ENCODE assay signal across 8 cellular contexts in genomic region chr6:42217523-42218367, GRCh38. TPM values are rescaled to one million over a fixed set of nuclear protein-coding genes. Genes with fewer than 3 reads are reported as not detected.
DNase-seq lines count a peak whose midpoint lies in the region; ATAC-seq, FAIRE-seq and TF ChIP-seq lines count a peak whose summit lies in the region.

MRPS10 (minus strand) TSS chr6:42217861; CDS start chr6:42217849, 12 bp downstream.

- peak; percentile 90 for ATAC-seq in HG02981 (IDR thresholded peaks at IDR 0.05; ENCODE audit: unreplicated experiment)

- TF ChIP-seq CTCF in astrocyte of the cerebellum (IDR thresholded peaks at IDR 0.05; ENCODE audit: low read depth, low read length, missing control alignments) = no peak
- TF ChIP-seq CTCF in hepatocyte (IDR thresholded peaks at IDR 0.05; ENCODE audit: poor library complexity) = no peak

- H3K9me2 ChIP-seq in hepatocyte (replicated peaks; ENCODE audit: insufficient read depth) = no peaks in the 10 kb centered on the region

- H3K27ac ChIP-seq in hepatocyte = peak within 1 kb of the TSS; percentile 83

- 13% methylated on average over 29 of the region's 29 CpGs for WGBS in hepatocyte (ENCODE audit: low lambda C conversion rate, missing lambda C conversion rate)

- peak within 1 kb of the TSS; percentile 79 for H3K4me2 ChIP-seq in hepatocyte

- peaks cover 32% of the 10 kb centered on the region for H3K79me2 ChIP-seq in hepatocyte

- no peaks in the 10 kb centered on the region for H3K9me3 ChIP-seq in hepatocyte (ENCODE audit: low read depth)

- H3K27me3 ChIP-seq in hepatocyte = no peaks in the 10 kb centered on the region

- peaks cover 4% of the 10 kb centered on the region for H3K4me1 ChIP-seq in hepatocyte (ENCODE audit: insufficient read depth)

- peak; percentile 94 for FAIRE-seq in GM18507 (lab: Jason Lieb, UNC)

- in situ Hi-C loops in astrocyte of the cerebellum (cut with HindIII; ENCODE audit: low sequenced_read_pairs) = no loop called here

- H3K4me3 ChIP-seq in astrocyte of the cerebellum (ENCODE audit: low read depth, low read length) (peak within 1 kb of the TSS; percentile 66), hepatocyte (peak within 1 kb of the TSS; percentile 64)

- H3K36me3 ChIP-seq in hepatocyte (replicated peaks; ENCODE audit: insufficient read depth, low read depth) = no peaks in the 10 kb centered on the region

- H4K20me1 ChIP-seq in hepatocyte (ENCODE audit: insufficient read depth, poor library complexity, severe bottlenecking) = no peaks in the 10 kb centered on the region

- peak within 1 kb of the TSS; percentile 88 for H2AFZ ChIP-seq in hepatocyte

- DNase-seq in GM18507 (ENCODE audit: extremely low spot score, insufficient read length, low read depth) = peak; percentile 82
- peak; percentile 91 for DNase-seq in NCI-H2029 treated with DMSO at 0.1 percent for 48 hours (lab: John Stamatoyannopoulos, UW)
- DNase-seq in T-helper 9 cell = peak; percentile 85
- peak; percentile 87 for DNase-seq in astrocyte of the cerebellum (ENCODE audit: low read depth)
- DNase-seq in hepatocyte (ENCODE audit: low spot score) = peak; percentile 95
- DNase-seq in renal cortical epithelial cell (ENCODE audit: low read depth) = peak; percentile 89
- DNase-seq in cortex of kidney (lab: John Stamatoyannopoulos, UW) = no peak

RNA-seq across cellular contexts. Expression of gene MRPS10, which starts in this region (rescaled TPM):
- 38.6 and 42.8 TPM in 2 replicates for total RNA-seq in hepatocyte
- 26.8 and 27.7 TPM in 2 replicates for polyA plus RNA-seq in hepatocyte
- total RNA-seq in renal cortical epithelial cell = 56.6 and 88.9 TPM in 2 replicates
